Comparison of ENCODE assay signal across 14 cellular contexts in genomic region chr12:5063149-5063548, GRCh38.
"Had no signal": no experiment of that assay in that cellular context is flagged by ENCODE, and none has a peak within 500 bp of the region (broad histone marks: within the 10 kb centered on the region; RNA-seq: fewer than 3 reads in every experiment).

No MANE protein-coding gene starts in this region.

- DNase-seq: foreskin melanocyte; head of caudate nucleus; kidney glomerular epithelial cell; mesendoderm; naive B cell; occipital lobe; right lobe of liver; stimulated activated CD4-positive, alpha-beta T cell treated with anti-CD3 and anti-CD28 coated beads, Interleukin-4, amount 100 ng/mL, for 24 hours; tibial artery; upper lobe of left lung had no signal

- H3K27ac ChIP-seq: hepatocyte, parathyroid adenoma, prostate gland, right lobe of liver, tibial artery, upper lobe of left lung, vagina had no signal

- H3K4me3 ChIP-seq: hepatocyte, prostate gland, right lobe of liver, tibial artery, upper lobe of left lung, vagina had no signal
